11 cellular contexts compared by ENCODE assay signal in the genomic region with DNA sequence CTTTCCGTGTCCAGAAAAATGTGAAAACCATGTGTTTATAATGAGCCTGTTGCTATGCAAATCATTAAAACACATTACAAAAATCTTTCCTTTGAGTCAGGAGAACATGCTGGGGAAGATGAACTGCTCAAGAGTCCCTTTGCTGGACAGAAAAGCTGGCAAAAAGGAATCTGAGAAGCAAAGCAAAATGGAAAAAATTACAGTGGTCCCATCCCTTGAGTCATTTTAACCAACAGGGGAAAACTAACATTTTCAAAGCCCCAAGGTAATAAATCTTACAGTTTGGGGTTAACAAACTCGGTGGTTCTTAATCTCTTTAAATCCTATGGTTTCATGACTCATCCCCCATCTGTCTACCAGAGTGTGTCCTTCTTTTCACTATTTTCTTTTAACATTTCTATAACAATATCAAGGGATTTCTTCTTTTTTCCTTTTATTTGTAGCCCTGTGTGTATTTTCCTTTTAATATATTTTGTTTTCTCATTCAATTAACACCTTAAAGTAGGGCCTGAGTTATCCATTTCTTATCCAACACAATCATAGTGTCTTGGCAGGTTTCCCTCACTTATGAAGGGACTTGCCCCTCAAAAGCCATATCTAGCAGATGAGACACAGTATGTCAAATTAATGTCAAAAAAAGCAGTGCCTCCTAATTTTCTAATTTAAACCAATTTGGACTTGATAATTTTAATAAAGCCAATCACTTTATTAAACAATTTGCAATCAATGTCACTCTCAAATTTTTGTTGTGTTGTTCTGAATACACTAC.
DNase-seq lines count a peak whose midpoint lies in the region; FAIRE-seq and TF ChIP-seq lines count a peak whose summit lies in the region.
"Had no signal": no experiment of that assay in that cellular context is flagged by ENCODE, and none has a peak within 500 bp of the region (broad histone marks: within the 10 kb centered on the region; RNA-seq: fewer than 3 reads in every experiment).

No MANE protein-coding gene starts in this region.

- H3K36me3 ChIP-seq in fibroblast of lung (ENCODE audit: control insufficient read depth, insufficient read depth, low read length) (peaks cover 2% of the 10 kb centered on the region), subcutaneous abdominal adipose tissue (ENCODE audit: control insufficient read depth in 5 of 5, insufficient read depth in 5 of 5, low read length in 5 of 5) (peaks cover 0 to 3% (median 0%) of the 10 kb centered on the region in 5 donors), small intestine (ENCODE audit: control insufficient read depth in 2 of 2, insufficient read depth in 2 of 2, low read length in 2 of 2) (no peaks in the 10 kb centered on the region)

- H3K9me3 ChIP-seq in fibroblast of lung (ENCODE audit: control insufficient read depth, insufficient read depth, low read depth, low read length) (no peaks in the 10 kb centered on the region), subcutaneous abdominal adipose tissue (ENCODE audit: control insufficient read depth in 5 of 5, low read length in 5 of 5) (no peaks in the 10 kb centered on the region), small intestine (ENCODE audit: control insufficient read depth, low read depth) (no peaks in the 10 kb centered on the region)

- 39 to 58% (median 56%) methylated on average over 2 of the region's 2 CpGs for WGBS in small intestine, 3 donors

- no peaks in the 10 kb centered on the region for H3K9me3 Mint-ChIP-seq in activated CD4-positive, alpha-beta memory T cell treated with anti-CD3 and anti-CD28 coated beads for 36 hours
- no peaks in the 10 kb centered on the region for H3K9me3 Mint-ChIP-seq in activated CD4-positive, alpha-beta memory T cell treated with anti-CD3 and anti-CD28 coated beads, Interleukin-2, amount 10 ng/mL, durations not matched to agents 7 days and 5 days
- H3K9me3 Mint-ChIP-seq: activated CD4-positive, alpha-beta T cell treated with anti-CD3 and anti-CD28 coated beads, Interleukin-2, amount 10 ng/mL, durations not matched to agents 7 days and 5 days had no signal

- POLR2A ChIA-PET in activated CD4-positive, alpha-beta memory T cell treated with anti-CD3 and anti-CD28 coated beads for 36 hours (lab: Charles Lee), result no interaction called here
- POLR2A ChIA-PET in activated CD4-positive, alpha-beta memory T cell treated with anti-CD3 and anti-CD28 coated beads, Interleukin-2, amount 10 ng/mL, durations not matched to agents 7 days and 5 days (lab: Charles Lee), result no interaction called here

- H3K4me3 Mint-ChIP-seq in activated CD4-positive, alpha-beta memory T cell treated with anti-CD3 and anti-CD28 coated beads for 36 hours, result no peak overlapping the region
- H3K4me3 Mint-ChIP-seq in activated CD4-positive, alpha-beta memory T cell treated with anti-CD3 and anti-CD28 coated beads, Interleukin-2, amount 10 ng/mL, durations not matched to agents 7 days and 5 days, result no peak overlapping the region
- H3K4me3 Mint-ChIP-seq: activated CD4-positive, alpha-beta T cell treated with anti-CD3 and anti-CD28 coated beads, Interleukin-2, amount 10 ng/mL, durations not matched to agents 7 days and 5 days; CD4-positive, CD25-positive, alpha-beta regulatory T cell had no signal

- no peak for DNase-seq in activated CD4-positive, alpha-beta memory T cell treated with anti-CD3 and anti-CD28 coated beads for 36 hours
- DNase-seq in activated CD4-positive, alpha-beta memory T cell treated with anti-CD3 and anti-CD28 coated beads, Interleukin-2, amount 10 ng/mL, durations not matched to agents 7 days and 5 days, result no peak
- peak; percentile 98 for DNase-seq in RPMI7951 (ENCODE audit: low read depth)
- peak; percentile 87 to 98 for DNase-seq in fibroblast of lung (ENCODE audit: low read depth in 2 of 2)
- DNase-seq in small intestine, result no peak
- DNase-seq in NCI-H345 treated with DMSO at 0.1 percent for 48 hours (lab: John Stamatoyannopoulos, UW; ENCODE audit: unreplicated experiment), result no peak
- no peak for DNase-seq in NCI-H2227 (lab: John Stamatoyannopoulos, UW; ENCODE audit: unreplicated experiment)
- DNase-seq: activated CD4-positive, alpha-beta T cell treated with anti-CD3 and anti-CD28 coated beads, Interleukin-2, amount 10 ng/mL, durations not matched to agents 7 days and 5 days; CD4-positive, CD25-positive, alpha-beta regulatory T cell; kidney had no signal

- peaks cover 19% of the 10 kb centered on the region for H3K4me1 Mint-ChIP-seq in activated CD4-positive, alpha-beta memory T cell treated with anti-CD3 and anti-CD28 coated beads for 36 hours (ENCODE audit: low read depth)
- H3K4me1 Mint-ChIP-seq in activated CD4-positive, alpha-beta memory T cell treated with anti-CD3 and anti-CD28 coated beads, Interleukin-2, amount 10 ng/mL, durations not matched to agents 7 days and 5 days, result peaks cover 26% of the 10 kb centered on the region

- no peak for TF ChIP-seq CTCF in fibroblast of lung (conservative IDR thresholded peaks at IDR 0.05 in 1 of 2, IDR thresholded peaks at IDR 0.05 in 1 of 2; ENCODE audit: low read depth in 1 of 2, low read length in 2 of 2)

- no peak overlapping the region for H2AFZ ChIP-seq in fibroblast of lung (ENCODE audit: low read length)

- H3K79me2 ChIP-seq in fibroblast of lung (ENCODE audit: control insufficient read depth, insufficient read depth, low read length), result peaks cover 35% of the 10 kb centered on the region

- H3K27ac Mint-ChIP-seq in activated CD4-positive, alpha-beta memory T cell treated with anti-CD3 and anti-CD28 coated beads for 36 hours, result peak overlapping the region; percentile 64
- H3K27ac Mint-ChIP-seq in activated CD4-positive, alpha-beta memory T cell treated with anti-CD3 and anti-CD28 coated beads, Interleukin-2, amount 10 ng/mL, durations not matched to agents 7 days and 5 days, result no peak overlapping the region
- H3K27ac Mint-ChIP-seq: activated CD4-positive, alpha-beta T cell treated with anti-CD3 and anti-CD28 coated beads, Interleukin-2, amount 10 ng/mL, durations not matched to agents 7 days and 5 days; CD4-positive, CD25-positive, alpha-beta regulatory T cell had no signal

- H3K27me3 ChIP-seq in fibroblast of lung (ENCODE audit: control insufficient read depth, insufficient read depth, low read length) (no peaks in the 10 kb centered on the region), subcutaneous abdominal adipose tissue (ENCODE audit: control insufficient read depth in 5 of 5, insufficient read depth in 4 of 5, low read length in 5 of 5) (no peaks in the 10 kb centered on the region), small intestine (ENCODE audit: control insufficient read depth in 2 of 2, insufficient read depth in 2 of 2, low read length in 2 of 2) (no peaks in the 10 kb centered on the region)

- no peaks in the 10 kb centered on the region for H3K36me3 Mint-ChIP-seq in activated CD4-positive, alpha-beta memory T cell treated with anti-CD3 and anti-CD28 coated beads for 36 hours
- no peaks in the 10 kb centered on the region for H3K36me3 Mint-ChIP-seq in activated CD4-positive, alpha-beta memory T cell treated with anti-CD3 and anti-CD28 coated beads, Interleukin-2, amount 10 ng/mL, durations not matched to agents 7 days and 5 days (ENCODE audit: low read depth)
- H3K36me3 Mint-ChIP-seq: CD4-positive, CD25-positive, alpha-beta regulatory T cell had no signal

- CTCF ChIA-PET in activated CD4-positive, alpha-beta memory T cell treated with anti-CD3 and anti-CD28 coated beads for 36 hours (lab: Charles Lee), result no interaction called here
- CTCF ChIA-PET in activated CD4-positive, alpha-beta memory T cell treated with anti-CD3 and anti-CD28 coated beads, Interleukin-2, amount 10 ng/mL, durations not matched to agents 7 days and 5 days (lab: Charles Lee), result no interaction called here

- H3K4me1 ChIP-seq in fibroblast of lung (ENCODE audit: control insufficient read depth, extremely low read depth, insufficient read depth, low read length) (peaks cover 22% of the 10 kb centered on the region), subcutaneous abdominal adipose tissue (ENCODE audit: control insufficient read depth in 5 of 5, insufficient read depth in 5 of 5, low read length in 5 of 5) (peaks cover 0 to 33% (median 13%) of the 10 kb centered on the region in 5 donors), small intestine (ENCODE audit: control insufficient read depth in 2 of 2, insufficient read depth in 1 of 2, low read depth in 1 of 2, low read length in 1 of 2) (peaks cover 0 to 3% of the 10 kb centered on the region in 2 donors)

- H3K27me3 Mint-ChIP-seq in activated CD4-positive, alpha-beta memory T cell treated with anti-CD3 and anti-CD28 coated beads for 36 hours, result no peaks in the 10 kb centered on the region
- peaks cover 4% of the 10 kb centered on the region for H3K27me3 Mint-ChIP-seq in activated CD4-positive, alpha-beta memory T cell treated with anti-CD3 and anti-CD28 coated beads, Interleukin-2, amount 10 ng/mL, durations not matched to agents 7 days and 5 days
- H3K27me3 Mint-ChIP-seq: activated CD4-positive, alpha-beta T cell treated with anti-CD3 and anti-CD28 coated beads, Interleukin-2, amount 10 ng/mL, durations not matched to agents 7 days and 5 days had no signal

- intact Hi-C loops in activated CD4-positive, alpha-beta memory T cell treated with anti-CD3 and anti-CD28 coated beads for 36 hours (cut with micrococcal nuclease), result loop anchor here (2.0 kb wide), 1 partner anchor 17 kb away; no protein-coding TSS in a partner anchor

- H3K4me2 ChIP-seq in fibroblast of lung (ENCODE audit: extremely low read depth, insufficient read depth, low read length), result peak overlapping the region; percentile 25

- FAIRE-seq in small intestine (lab: Jason Lieb, UNC), result no peak
- FAIRE-seq: kidney had no signal

- H3K4me3 ChIP-seq in fibroblast of lung (replicated peaks in 1 of 4; ENCODE audit: control extremely low read depth in 1 of 4, insufficient read depth in 1 of 4, low read depth in 3 of 4, low read length in 4 of 4) (peak overlapping the region in 1 of 4 experiments; percentile 16), subcutaneous abdominal adipose tissue (ENCODE audit: low read depth in 1 of 5, low read length in 5 of 5) (no peak overlapping the region), small intestine (ENCODE audit: low read depth in 1 of 2, low read length in 2 of 2) (no peak overlapping the region)

- H3K27ac ChIP-seq in fibroblast of lung (ENCODE audit: insufficient read depth, low read length), result peak overlapping the region; percentile 65
- peak overlapping the region; percentile 34 for H3K27ac ChIP-seq in subcutaneous abdominal adipose tissue (ENCODE audit: low read depth, low read length)
- H3K27ac ChIP-seq in small intestine (ENCODE audit: low read depth in 1 of 2, low read length in 1 of 2), result no peak overlapping the region

- no peaks in the 10 kb centered on the region for H4K20me1 ChIP-seq in fibroblast of lung (ENCODE audit: control insufficient read depth, extremely low read depth, insufficient read depth, low read length)

- H3K9ac ChIP-seq in fibroblast of lung (ENCODE audit: insufficient read depth, low read length) (no peak overlapping the region), subcutaneous abdominal adipose tissue (ENCODE audit: low read length in 5 of 5) (no peak overlapping the region)

Comparison
In these comparisons a context has a peak if more than half of its experiments do, and no peak if none do; other contexts are left out.
1. DNase-seq: peak in RPMI7951 (single experiment) and fibroblast of lung (2 of 2); none in activated CD4-positive, alpha-beta memory T cell treated with anti-CD3 and anti-CD28 coated beads for 36 hours (single experiment), activated CD4-positive, alpha-beta memory T cell treated with anti-CD3 and anti-CD28 coated beads, Interleukin-2, amount 10 ng/mL, durations not matched to agents 7 days and 5 days (single experiment), small intestine (single experiment), NCI-H345 treated with DMSO at 0.1 percent for 48 hours (single experiment) and NCI-H2227 (single experiment).
2. H3K27ac ChIP-seq: peak in fibroblast of lung (single experiment) and subcutaneous abdominal adipose tissue (single experiment); none in small intestine (0 of 2).